In genomic region chr18:7579176-7579922, GRCh38 we compare ENCODE assay signal across 21 cellular contexts. TPM values are rescaled to one million over a fixed set of nuclear protein-coding genes. Genes with fewer than 3 reads are reported as not detected.
DNase-seq lines count a peak whose midpoint lies in the region; ATAC-seq and TF ChIP-seq lines count a peak whose summit lies in the region.
"Had no signal": no experiment of that assay in that cellular context is flagged by ENCODE, and none has a peak within 500 bp of the region (broad histone marks: within the 10 kb centered on the region; RNA-seq: fewer than 3 reads in every experiment).

No MANE protein-coding gene starts in this region.

- DNase-seq in IMR-90 (peak; percentile 31), choroid plexus epithelial cell (ENCODE audit: low read depth) (peak; percentile 45), mesenchymal stem cell (no peak), GM10248 (ENCODE audit: extremely low spot score) (no peak), amygdala (lab: John Stamatoyannopoulos, UW) (no peak), mesendoderm (no peak), left ventricle myocardium inferior (no peak)
- DNase-seq: 8988T, C1 segment of cervical spinal cord, COR-L47, DMS153, NCI-H146, NCI-H2081 treated with DMSO at 0.1 percent for 48 hours, NCI-H510A treated with DMSO at 0.1 percent for 48 hours, NCI-H82, PC-3, SJCRH30 had no signal

- no peak overlapping the region for H2BK12ac ChIP-seq in mesenchymal stem cell (ENCODE audit: low read length in 2 of 2)

- H2AK9ac ChIP-seq in IMR-90 (replicated peaks; ENCODE audit: low read depth, low read length, poor library complexity): no peak overlapping the region

- H2AK5ac ChIP-seq in IMR-90 (ENCODE audit: low read depth, low read length) (no peak overlapping the region), mesenchymal stem cell (ENCODE audit: low read length, severe bottlenecking) (no peak overlapping the region), mesendoderm (ENCODE audit: low read length) (no peak overlapping the region)

- no peaks in the 10 kb centered on the region for H3K27me3 ChIP-seq in ACC112 (ENCODE audit: insufficient read depth, low read length)
- H3K27me3 ChIP-seq in IMR-90 (ENCODE audit: control insufficient read depth, insufficient read depth, low read length): no peaks in the 10 kb centered on the region
- no peaks in the 10 kb centered on the region for H3K27me3 ChIP-seq in mesenchymal stem cell (ENCODE audit: control insufficient read depth in 1 of 2, insufficient read depth in 1 of 2, low read length in 2 of 2)
- no peaks in the 10 kb centered on the region for H3K27me3 ChIP-seq in mesendoderm (ENCODE audit: insufficient read depth, low read length, poor library complexity)
- H3K27me3 ChIP-seq in left ventricle myocardium inferior (ENCODE audit: low read depth): no peaks in the 10 kb centered on the region
- H3K27me3 ChIP-seq: SJCRH30 had no signal

- H3K79me1 ChIP-seq in IMR-90 (ENCODE audit: low read depth in 1 of 2, low read length in 2 of 2) (peaks cover 13 to 73% of the 10 kb centered on the region in 2 experiments), mesenchymal stem cell (replicated peaks; ENCODE audit: low read length, poor library complexity, severe bottlenecking) (peaks cover 6% of the 10 kb centered on the region), mesendoderm (ENCODE audit: low read length) (peaks cover 15% of the 10 kb centered on the region)

- H2BK15ac ChIP-seq in IMR-90 (ENCODE audit: low read depth, low read length) (peak overlapping the region; percentile 63; the same call in 1 of the 3 replicates), mesenchymal stem cell (ENCODE audit: low read depth, poor library complexity, severe bottlenecking) (no peak overlapping the region), mesendoderm (replicated peaks; ENCODE audit: low read depth) (no peak overlapping the region)

- H3K27ac ChIP-seq in ACC112 (ENCODE audit: low read depth, low read length): peak overlapping the region; percentile 55
- no peak overlapping the region for H3K27ac ChIP-seq in IMR-90 (ENCODE audit: insufficient read depth, low read length)
- H3K27ac ChIP-seq in mesenchymal stem cell (ENCODE audit: low read length, poor library complexity, severe bottlenecking): no peak overlapping the region
- no peak overlapping the region for H3K27ac ChIP-seq in mesendoderm (ENCODE audit: low read depth, low read length)
- H3K27ac ChIP-seq in left ventricle myocardium inferior (replicated peaks): no peak overlapping the region
- H3K27ac ChIP-seq: RWPE1, SJCRH30 had no signal

- CTCF ChIA-PET in IMR-90 (lab: Yijun Ruan, JAX): interaction anchor here (1.2 kb wide), 1 partner anchor 23 kb away, joined by 3 read pairs; no protein-coding TSS in a partner anchor
- CTCF ChIA-PET in GM10248 (lab: Yijun Ruan, JAX): interaction anchor here (1.1 kb wide), 1 partner anchor 13 kb away, joined by 4 read pairs; no protein-coding TSS in a partner anchor

- H3K56ac ChIP-seq in IMR-90 (ENCODE audit: extremely low read depth, insufficient read depth, low read length) (no peak overlapping the region), mesendoderm (ENCODE audit: low read length) (no peak overlapping the region)

- TF ChIP-seq POLR2A in IMR-90 (IDR thresholded peaks at IDR 0.05; ENCODE audit: low read depth, low read length): no peak

- H3K4me3 ChIP-seq in ACC112 (ENCODE audit: low read depth, low read length) (peak overlapping the region; percentile 20; the same call in 1 of the 2 replicates), IMR-90 (ENCODE audit: insufficient read depth, low read depth, low read length) (no peak overlapping the region), choroid plexus epithelial cell (ENCODE audit: low read depth, low read length) (no peak overlapping the region), mesenchymal stem cell (ENCODE audit: insufficient read depth in 1 of 2, low read depth in 1 of 2, low read length in 2 of 2) (no peak overlapping the region), mesendoderm (ENCODE audit: low read length) (no peak overlapping the region), left ventricle myocardium inferior (no peak overlapping the region)
- H3K4me3 ChIP-seq: HAP-1, K562, SJCRH30 had no signal

- no CpG with 5 or more reads among the region's 3 CpGs for WGBS in IMR-90 (ENCODE audit: extremely low coverage in 2 of 2, insufficient read length in 1 of 2), 2 experiments
- 94% methylated on average over 3 of the region's 3 CpGs for WGBS in mesenchymal stem cell
- WGBS in mesendoderm (ENCODE audit: extremely low coverage, insufficient coverage, low lambda C conversion rate): no CpG with 5 or more reads among the region's 3 CpGs

- no peak for ATAC-seq in IMR-90 (ENCODE audit: low read depth)
- ATAC-seq: K562, PC-3 had no signal

- H3K23ac ChIP-seq in IMR-90 (ENCODE audit: low read depth, low read length) (no peak overlapping the region), mesenchymal stem cell (ENCODE audit: low read length in 2 of 2) (no peak overlapping the region), mesendoderm (ENCODE audit: low read length) (no peak overlapping the region)

- no peak overlapping the region; a peak in 1 of 4 replicates for H4K8ac ChIP-seq in IMR-90 (ENCODE audit: low read depth in 2 of 2, low read length in 2 of 2)
- no peak overlapping the region for H4K8ac ChIP-seq in mesenchymal stem cell (ENCODE audit: low read length)
- no peak overlapping the region for H4K8ac ChIP-seq in mesendoderm (ENCODE audit: low read depth, low read length)

- H3K9ac ChIP-seq in IMR-90 (ENCODE audit: low read depth, low read length): no peak overlapping the region
- H3K9ac ChIP-seq in mesenchymal stem cell (ENCODE audit: low read length): peak overlapping the region; percentile 71
- no peak overlapping the region for H3K9ac ChIP-seq in mesendoderm (ENCODE audit: low read length)

- TF ChIP-seq CTCF in IMR-90 (conservative IDR thresholded peaks at IDR 0.05; ENCODE audit: low read depth, low read length): no peak
- no peak for TF ChIP-seq CTCF in choroid plexus epithelial cell (conservative IDR thresholded peaks at IDR 0.05; ENCODE audit: low read depth, low read length)
- no peak for TF ChIP-seq CTCF in GM10248 (IDR thresholded peaks at IDR 0.05; ENCODE audit: control extremely low read depth, extremely low read depth, low read depth, missing control alignments)
- no peak for TF ChIP-seq CTCF in left ventricle myocardium inferior (IDR thresholded peaks at IDR 0.05; ENCODE audit: borderline replicate concordance)

- H2BK20ac ChIP-seq in IMR-90 (ENCODE audit: low read depth, low read length): peak overlapping the region; percentile 28; the same call in 1 of the 2 replicates

- H4K20me1 ChIP-seq in IMR-90 (ENCODE audit: insufficient read depth, low read length): peaks cover 4% of the 10 kb centered on the region; the same call in 1 of the 2 replicates

- H3K9me3 ChIP-seq in IMR-90 (ENCODE audit: control insufficient read depth, insufficient read depth, low read length) (0 out of 2 replicates have a peak, but pooled peaks cover 2% of the 10 kb centered on the region), mesenchymal stem cell (ENCODE audit: control insufficient read depth, low read length) (no peaks in the 10 kb centered on the region), left ventricle myocardium inferior (replicated peaks) (no peaks in the 10 kb centered on the region)
- H3K9me3 ChIP-seq: HAP-1, SJCRH30 had no signal

- BruUV-seq in IMR-90 (replicated peaks; lab: Mats Ljungman, UMichigan): no TSS peak

- peak overlapping the region; percentile 81; the same call in 1 of the 2 replicates for H3K18ac ChIP-seq in IMR-90 (ENCODE audit: low read depth, low read length)
- H3K18ac ChIP-seq in mesenchymal stem cell (ENCODE audit: low read depth in 1 of 2, low read length in 2 of 2): no peak overlapping the region
- no peak overlapping the region for H3K18ac ChIP-seq in mesendoderm (ENCODE audit: low read length)

- intact Hi-C loops in IMR-90 (cut with micrococcal nuclease): loop anchor here (5.0 to 10.0 kb wide), 3 partner anchors 38 to 1038 kb away; no protein-coding TSS in a partner anchor
- intact Hi-C loops in left ventricle myocardium inferior (cut with micrococcal nuclease): no loop called here

- H3K4ac ChIP-seq in IMR-90 (ENCODE audit: low read depth, low read length): no peak overlapping the region
- no peak overlapping the region for H3K4ac ChIP-seq in mesenchymal stem cell (ENCODE audit: low read depth in 1 of 2, low read length in 2 of 2)
- H3K4ac ChIP-seq in mesendoderm (ENCODE audit: low read depth, low read length): no peak overlapping the region

- H3K14ac ChIP-seq in IMR-90 (replicated peaks; ENCODE audit: low read depth, low read length) (peak overlapping the region; percentile 38; the same call in 1 of the 2 replicates), mesenchymal stem cell (ENCODE audit: low read length in 2 of 2) (no peak overlapping the region)

- H4K5ac ChIP-seq in IMR-90 (ENCODE audit: low read depth, low read length) (no peak overlapping the region), mesendoderm (ENCODE audit: low read length) (no peak overlapping the region)

- 0 out of 2 replicates have a peak, but pooled peaks cover 5% of the 10 kb centered on the region for H3K36me3 ChIP-seq in ACC112 (ENCODE audit: insufficient read depth, low read length)
- no peaks in the 10 kb centered on the region for H3K36me3 ChIP-seq in IMR-90 (ENCODE audit: control insufficient read depth, insufficient read depth, low read length)
- no peaks in the 10 kb centered on the region for H3K36me3 ChIP-seq in mesenchymal stem cell (ENCODE audit: control insufficient read depth in 1 of 2, insufficient read depth in 2 of 2, low read depth in 1 of 2, low read length in 2 of 2)
- no peaks in the 10 kb centered on the region for H3K36me3 ChIP-seq in mesendoderm (ENCODE audit: control insufficient read depth, insufficient read depth, low read length)
- H3K36me3 ChIP-seq in left ventricle myocardium inferior: no peaks in the 10 kb centered on the region
- H3K36me3 ChIP-seq: HAP-1, SJCRH30 had no signal

- POLR2A ChIA-PET in IMR-90 (lab: Charles Lee; ENCODE audit: unreplicated experiment): no interaction called here
- POLR2A ChIA-PET in GM10248 (lab: Yijun Ruan, JAX): no interaction called here

- H4K91ac ChIP-seq in IMR-90 (ENCODE audit: insufficient read depth, low read depth, low read length): peak overlapping the region; percentile 48; the same call in 1 of the 2 replicates
- H4K91ac ChIP-seq in mesenchymal stem cell (ENCODE audit: low read length): no peak overlapping the region

- H2BK120ac ChIP-seq in IMR-90 (ENCODE audit: low read depth, low read length) (peak overlapping the region; percentile 53), mesenchymal stem cell (ENCODE audit: low read depth, low read length) (no peak overlapping the region), mesendoderm (ENCODE audit: low read depth, low read length) (no peak overlapping the region)

- peaks cover 15% of the 10 kb centered on the region for H3K9me1 ChIP-seq in IMR-90 (ENCODE audit: insufficient read depth, low read length)

- H3K4me1 ChIP-seq in ACC112 (ENCODE audit: control insufficient read depth, insufficient read depth, low read length, unreplicated experiment) (peaks cover 48% of the 10 kb centered on the region), IMR-90 (ENCODE audit: control insufficient read depth, insufficient read depth, low read length) (peaks cover 26% of the 10 kb centered on the region), mesenchymal stem cell (ENCODE audit: control insufficient read depth, insufficient read depth, low read depth, low read length) (peaks cover 6% of the 10 kb centered on the region), mesendoderm (ENCODE audit: control insufficient read depth, low read depth, low read length) (peaks cover 12% of the 10 kb centered on the region), left ventricle myocardium inferior (peaks cover 93% of the 10 kb centered on the region)
- H3K4me1 ChIP-seq: HAP-1 had no signal

- H2AFZ ChIP-seq in ACC112 (ENCODE audit: low read length, unreplicated experiment) (no peak overlapping the region), IMR-90 (replicated peaks; ENCODE audit: low read length, poor library complexity) (no peak overlapping the region), mesenchymal stem cell (ENCODE audit: low read depth, low read length) (no peak overlapping the region)

- dilution Hi-C loops in IMR-90 (cut with HindIII; ENCODE audit: low sequenced_read_pairs, unreplicated experiment): no loop called here

- H3K4me2 ChIP-seq in IMR-90 (ENCODE audit: low read depth, low read length) (no peak overlapping the region; the same call in 1 of the 2 replicates), mesenchymal stem cell (ENCODE audit: low read length, poor library complexity, severe bottlenecking) (no peak overlapping the region), mesendoderm (ENCODE audit: low read length) (no peak overlapping the region)

- H3K79me2 ChIP-seq in ACC112 (ENCODE audit: control insufficient read depth, insufficient read depth, low read length, unreplicated experiment) (peaks cover 49% of the 10 kb centered on the region), mesendoderm (ENCODE audit: control insufficient read depth, insufficient read depth, low read length) (peaks cover 5% of the 10 kb centered on the region)

- in situ Hi-C loops in IMR-90 (cut with MboI; ENCODE audit: low sequenced_read_pairs): loop anchor here (25.0 kb wide), 1 partner anchor 333 kb away; no protein-coding TSS in a partner anchor

- H2BK5ac ChIP-seq in IMR-90 (ENCODE audit: low read depth, low read length, poor library complexity, severe bottlenecking): no peak overlapping the region
- no peak overlapping the region for H2BK5ac ChIP-seq in mesenchymal stem cell (ENCODE audit: low read depth, low read length, poor library complexity, severe bottlenecking)
- H2BK5ac ChIP-seq in mesendoderm (ENCODE audit: low read length): no peak overlapping the region

- no peak for TF ChIP-seq RAD21 in IMR-90 (IDR thresholded peaks at IDR 0.05; ENCODE audit: low read length)

RNA-seq across cellular contexts. Expression of gene PTPRM, which starts 12.2 kb away (rescaled TPM):
- 23.6 and 28.3 TPM in 2 replicates for total RNA-seq in IMR-90 (2012; rRNA removed)
- polyA plus RNA-seq in IMR-90 (2012; rRNA removed): 42.4 and 51.2 TPM in 2 replicates
- polyA plus RNA-seq in IMR-90 (2012; cell fraction: cytosol; rRNA removed): 17.9 and 29.2 TPM in 2 replicates
- polyA plus RNA-seq in IMR-90 (2012; cell fraction: nucleus; rRNA removed; ENCODE audit: low replicate concordance): 75.1 and 198 TPM in 2 replicates
- 57.5 TPM for polyA plus RNA-seq in mesenchymal stem cell (2013, experiment 1 of 2)
- polyA plus RNA-seq in mesenchymal stem cell (2013, experiment 2 of 2): 57.1 TPM
- 11.5 TPM for polyA plus RNA-seq in mesendoderm (2013, experiment 1 of 2)
- 10.8 TPM for polyA plus RNA-seq in mesendoderm (2013, experiment 2 of 2)
- 132 TPM for total RNA-seq in left ventricle myocardium inferior

Comparison
In these comparisons a context has a peak if more than half of its experiments do, and no peak if none do; other contexts are left out.
1. DNase-seq: peak in IMR-90 (single experiment) and choroid plexus epithelial cell (single experiment); none in mesenchymal stem cell (single experiment), GM10248 (single experiment), amygdala (0 of 56), mesendoderm (single experiment) and left ventricle myocardium inferior (single experiment).